ENCODE assay signal across 18 cellular contexts in genomic region chr7:262251-262572, GRCh38. TPM values are rescaled to one million over a fixed set of nuclear protein-coding genes. Genes with fewer than 3 reads are reported as not detected.
DNase-seq lines count a peak whose midpoint lies in the region; ATAC-seq and TF ChIP-seq lines count a peak whose summit lies in the region.
"Had no signal": no experiment of that assay in that cellular context is flagged by ENCODE, and none has a peak within 500 bp of the region (broad histone marks: within the 10 kb centered on the region; RNA-seq: fewer than 3 reads in every experiment).

No MANE protein-coding gene starts in this region.

- DNase-seq in heart left ventricle (peak in 3 of 5 donors; percentile 13 to 21 (median 14)), heart right ventricle (no peak), IMR-90 (no peak), NCI-H1930 (lab: John Stamatoyannopoulos, UW) (no peak), GF-D8 (lab: John Stamatoyannopoulos, UW) (no peak)
- no peak for DNase-seq in stimulated activated naive B cell treated with anti-CD40 and anti-IgM and Interleukin-4, amounts not matched to agents 10 μg/mL and 1 μg/mL and 100 μg/mL, for 72 hours
- DNase-seq: hippocampal formation, NCI-H1105 treated with DMSO at 0.1 percent for 48 hours, NCI-H2171, NCI-H69 had no signal

- H2AK9ac ChIP-seq in IMR-90 (replicated peaks; ENCODE audit: low read depth, low read length, poor library complexity) = peak overlapping the region; percentile 35

- peaks cover 0 to 40% (median 27%) of the 10 kb centered on the region in 9 donors for H3K36me3 ChIP-seq in heart left ventricle
- peaks cover 0 to 39% (median 19%) of the 10 kb centered on the region in 9 donors for H3K36me3 ChIP-seq in heart right ventricle
- peaks cover 42% of the 10 kb centered on the region for H3K36me3 ChIP-seq in IMR-90 (ENCODE audit: control insufficient read depth, insufficient read depth, low read length)
- H3K36me3 ChIP-seq in iPS-20b (ENCODE audit: insufficient read depth, low read depth, low read length) = peaks cover 35% of the 10 kb centered on the region

- peak overlapping the region; percentile 13 to 47 for H3K4me3 Mint-ChIP-seq in stimulated activated naive B cell treated with anti-CD40 and anti-IgM and Interleukin-4, amounts not matched to agents 10 μg/mL and 1 μg/mL and 100 μg/mL, for 72 hours
- H3K4me3 Mint-ChIP-seq: activated T-cell treated with anti-CD3 and anti-CD28 coated beads, Interleukin-2, amount 50 U/mL, for 72 hours had no signal

- H4K5ac ChIP-seq in IMR-90 (ENCODE audit: low read depth, low read length) = no peak overlapping the region

- peaks cover 6 to 9% of the 10 kb centered on the region in 2 donors for H3K36me3 Mint-ChIP-seq in stimulated activated naive B cell treated with anti-CD40 and anti-IgM and Interleukin-4, amounts not matched to agents 10 μg/mL and 1 μg/mL and 100 μg/mL, for 72 hours

- H2BK20ac ChIP-seq in IMR-90 (ENCODE audit: low read depth, low read length) = no peak overlapping the region

- peaks cover 9 to 17% of the 10 kb centered on the region in 2 donors for H3K4me1 Mint-ChIP-seq in stimulated activated naive B cell treated with anti-CD40 and anti-IgM and Interleukin-4, amounts not matched to agents 10 μg/mL and 1 μg/mL and 100 μg/mL, for 72 hours

- H3K18ac ChIP-seq in IMR-90 (ENCODE audit: low read depth, low read length) = no peak overlapping the region

- no peak for TF ChIP-seq CTCF in heart left ventricle (IDR thresholded peaks at IDR 0.05)
- no peak for TF ChIP-seq CTCF in heart right ventricle (IDR thresholded peaks at IDR 0.05)
- no peak for TF ChIP-seq CTCF in IMR-90 (conservative IDR thresholded peaks at IDR 0.05; ENCODE audit: low read depth, low read length)

- H2AK5ac ChIP-seq in IMR-90 (ENCODE audit: low read depth, low read length) = no peak overlapping the region

- POLR2A ChIA-PET in IMR-90 (lab: Charles Lee; ENCODE audit: unreplicated experiment) = no interaction called here

- H3K27ac ChIP-seq in heart left ventricle = no peak overlapping the region
- no peak overlapping the region for H3K27ac ChIP-seq in heart right ventricle
- H3K27ac ChIP-seq in IMR-90 (ENCODE audit: insufficient read depth, low read length) = no peak overlapping the region
- H3K27ac ChIP-seq in iPS-20b (ENCODE audit: low read length) = no peak overlapping the region
- H3K27ac ChIP-seq: adrenal gland had no signal

- TF ChIP-seq RAD21 in IMR-90 (IDR thresholded peaks at IDR 0.05; ENCODE audit: low read length) = no peak

- H2BK5ac ChIP-seq in IMR-90 (ENCODE audit: low read depth, low read length, poor library complexity, severe bottlenecking) = no peak overlapping the region

- no peak overlapping the region for H2BK120ac ChIP-seq in IMR-90 (ENCODE audit: low read depth, low read length)

- H3K4me2 ChIP-seq in IMR-90 (ENCODE audit: low read depth, low read length) = no peak overlapping the region

- peaks cover 10 to 13% of the 10 kb centered on the region in 2 donors for H3K9me3 Mint-ChIP-seq in stimulated activated naive B cell treated with anti-CD40 and anti-IgM and Interleukin-4, amounts not matched to agents 10 μg/mL and 1 μg/mL and 100 μg/mL, for 72 hours

- H4K8ac ChIP-seq in IMR-90 (ENCODE audit: low read depth in 2 of 2, low read length in 2 of 2) = no peak overlapping the region

- in situ Hi-C loops in IMR-90 (cut with MboI; ENCODE audit: low sequenced_read_pairs) = no loop called here

- no peak overlapping the region for H3K9ac ChIP-seq in IMR-90 (ENCODE audit: low read depth, low read length)
- no peak overlapping the region for H3K9ac ChIP-seq in iPS-20b (ENCODE audit: low read depth, low read length)

- H3K27me3 ChIP-seq in heart left ventricle = no peaks in the 10 kb centered on the region
- no peaks in the 10 kb centered on the region for H3K27me3 ChIP-seq in heart right ventricle
- no peaks in the 10 kb centered on the region for H3K27me3 ChIP-seq in IMR-90 (ENCODE audit: control insufficient read depth, insufficient read depth, low read length)
- H3K27me3 ChIP-seq in iPS-20b (ENCODE audit: insufficient read depth, low read length) = no peaks in the 10 kb centered on the region
- H3K27me3 ChIP-seq: adrenal gland had no signal

- no peak overlapping the region for H4K91ac ChIP-seq in IMR-90 (ENCODE audit: insufficient read depth, low read depth, low read length)

- H4K20me1 ChIP-seq in IMR-90 (ENCODE audit: insufficient read depth, low read length) = peaks cover 7% of the 10 kb centered on the region

- intact Hi-C loops in heart left ventricle (cut with DNase I) = no loop called here
- intact Hi-C loops in heart right ventricle (cut with DNase I) = no loop called here
- intact Hi-C loops in IMR-90 (cut with micrococcal nuclease) = no loop called here

- H3K4me3 ChIP-seq in heart left ventricle = no peak overlapping the region
- no peak overlapping the region for H3K4me3 ChIP-seq in heart right ventricle
- H3K4me3 ChIP-seq in IMR-90 (ENCODE audit: insufficient read depth, low read depth, low read length) = no peak overlapping the region
- H3K4me3 ChIP-seq in iPS-20b (ENCODE audit: low read length) = peak overlapping the region; percentile 6; the same call in 1 of the 2 replicates
- H3K4me3 ChIP-seq: adrenal gland had no signal

- no peaks in the 10 kb centered on the region for H3K79me1 ChIP-seq in IMR-90 (ENCODE audit: low read depth in 1 of 2, low read length in 2 of 2)

- H2BK15ac ChIP-seq in IMR-90 (ENCODE audit: low read depth, low read length) = no peak overlapping the region

- no peak overlapping the region for H3K4ac ChIP-seq in IMR-90 (ENCODE audit: low read depth, low read length)

- no peak overlapping the region for H3K14ac ChIP-seq in IMR-90 (replicated peaks; ENCODE audit: low read depth, low read length)

- H3K9me3 ChIP-seq in heart left ventricle = peaks cover 0 to 7% (median 0%) of the 10 kb centered on the region in 12 donors
- peaks cover 0 to 25% (median 0%) of the 10 kb centered on the region in 11 donors for H3K9me3 ChIP-seq in heart right ventricle
- peaks cover 31% of the 10 kb centered on the region for H3K9me3 ChIP-seq in IMR-90 (ENCODE audit: control insufficient read depth, insufficient read depth, low read length)
- H3K9me3 ChIP-seq in iPS-20b (ENCODE audit: insufficient read depth, low read depth, low read length) = peaks cover 83% of the 10 kb centered on the region
- H3K9me3 ChIP-seq: adrenal gland had no signal

- no TSS peak for BruUV-seq in IMR-90 (replicated peaks; lab: Mats Ljungman, UMichigan)

- TF ChIP-seq POLR2A in heart left ventricle (IDR thresholded peaks at IDR 0.05) (no peak), IMR-90 (IDR thresholded peaks at IDR 0.05; ENCODE audit: low read depth, low read length) (no peak)

- peak overlapping the region; percentile 71 for H3K27ac Mint-ChIP-seq in stimulated activated naive B cell treated with anti-CD40 and anti-IgM and Interleukin-4, amounts not matched to agents 10 μg/mL and 1 μg/mL and 100 μg/mL, for 72 hours
- H3K27ac Mint-ChIP-seq: activated T-cell treated with anti-CD3 and anti-CD28 coated beads, Interleukin-2, amount 50 U/mL, for 72 hours had no signal

- no peak overlapping the region for H3K56ac ChIP-seq in IMR-90 (ENCODE audit: extremely low read depth, insufficient read depth, low read length)

- no peak overlapping the region for H3K23ac ChIP-seq in IMR-90 (ENCODE audit: low read depth, low read length)

- H3K27me3 Mint-ChIP-seq in stimulated activated naive B cell treated with anti-CD40 and anti-IgM and Interleukin-4, amounts not matched to agents 10 μg/mL and 1 μg/mL and 100 μg/mL, for 72 hours = no peaks in the 10 kb centered on the region

- no peaks in the 10 kb centered on the region for H3K9me1 ChIP-seq in IMR-90 (ENCODE audit: insufficient read depth, low read length)

- H2AFZ ChIP-seq in IMR-90 (replicated peaks; ENCODE audit: low read length, poor library complexity) = no peak overlapping the region

- WGBS in heart left ventricle, 4 donors = 94 to 96% (median 95%) methylated on average over 9 of the region's 9 CpGs
- WGBS in heart right ventricle, 2 donors = 96% methylated on average over 9 of the region's 9 CpGs
- WGBS in IMR-90 (ENCODE audit: extremely low coverage in 2 of 2, insufficient read length in 1 of 2), 2 experiments = 92% methylated on average over 8 of the region's 9 CpGs; no CpG with 5 or more reads in 1 of the 2 experiments

- dilution Hi-C loops in IMR-90 (cut with HindIII; ENCODE audit: low sequenced_read_pairs, unreplicated experiment) = no loop called here

- H3K4me1 ChIP-seq in heart left ventricle (no peaks in the 10 kb centered on the region), heart right ventricle (no peaks in the 10 kb centered on the region), IMR-90 (ENCODE audit: control insufficient read depth, insufficient read depth, low read length) (no peaks in the 10 kb centered on the region), iPS-20b (ENCODE audit: insufficient read depth, low read length) (no peaks in the 10 kb centered on the region)
- H3K4me1 ChIP-seq: adrenal gland had no signal

- ATAC-seq in heart left ventricle (no peak), heart right ventricle (no peak), IMR-90 (ENCODE audit: low read depth) (no peak), GM18517 (IDR thresholded peaks at IDR 0.05; ENCODE audit: unreplicated experiment) (no peak)
- ATAC-seq in stimulated activated naive B cell treated with anti-CD40 and anti-IgM and Interleukin-4, amounts not matched to agents 10 μg/mL and 1 μg/mL and 100 μg/mL, for 72 hours (replicated peaks) = no peak
- ATAC-seq: activated T-cell treated with anti-CD3 and anti-CD28 coated beads, Interleukin-2, amount 50 U/mL, for 72 hours had no signal

- CTCF ChIA-PET in IMR-90 (lab: Yijun Ruan, JAX) = no interaction called here

TF ChIP-seq in IMR-90, 13 proteins besides CTCF, POLR2A, EP300 and RAD21 (continues in another document):
- TF ChIP-seq NFE2L2 (IDR thresholded peaks at IDR 0.05; ENCODE audit: low read depth, low read length) (no peak), MAZ (IDR thresholded peaks at IDR 0.05; ENCODE audit: borderline replicate concordance, low read depth, low read length) (no peak), CHD1 (IDR thresholded peaks at IDR 0.05; ENCODE audit: low read depth, low read length) (no peak), CEBPB (IDR thresholded peaks at IDR 0.05; ENCODE audit: low read depth, low read length) (no peak), SMC3 (IDR thresholded peaks at IDR 0.05; ENCODE audit: low read depth, low read length) (no peak), USF2 (IDR thresholded peaks at IDR 0.05; ENCODE audit: low read depth, low read length) (no peak)

RNA-seq across cellular contexts. Expression of gene FOXL3, which starts 27.8 kb away (rescaled TPM):
- not detected for total RNA-seq in heart left ventricle
- polyA plus RNA-seq in heart left ventricle = not detected
- not detected for total RNA-seq in heart right ventricle
- not detected for polyA plus RNA-seq in heart right ventricle
- total RNA-seq in IMR-90 (2012; rRNA removed) = not detected in 2 replicates
- polyA plus RNA-seq in IMR-90 (2012; rRNA removed) = not detected in 2 replicates
- polyA plus RNA-seq in IMR-90 (2012; cell fraction: cytosol; rRNA removed) = not detected in 2 replicates
- not detected in 2 replicates for polyA plus RNA-seq in IMR-90 (2012; cell fraction: nucleus; rRNA removed; ENCODE audit: low replicate concordance)
- total RNA-seq: activated T-cell treated with anti-CD3 and anti-CD28 coated beads, Interleukin-2, amount 50 U/mL, for 72 hours; adrenal gland; fibroblast of lung; LHCN-M2; mucosa of gallbladder; omental fat pad had no signal
- polyA plus RNA-seq: adrenal gland, fibroblast of lung had no signal

Comparison
In these comparisons a context has a peak if more than half of its experiments do, and no peak if none do; other contexts are left out.
1. DNase-seq: peak in heart left ventricle (3 of 5); none in heart right ventricle (0 of 2), IMR-90 (single experiment), stimulated activated naive B cell treated with anti-CD40 and anti-IgM and Interleukin-4, amounts not matched to agents 10 μg/mL and 1 μg/mL and 100 μg/mL, for 72 hours (single experiment), NCI-H1930 (0 of 2) and GF-D8 (single experiment).